8 cellular contexts compared by ENCODE assay signal in the genomic region with DNA sequence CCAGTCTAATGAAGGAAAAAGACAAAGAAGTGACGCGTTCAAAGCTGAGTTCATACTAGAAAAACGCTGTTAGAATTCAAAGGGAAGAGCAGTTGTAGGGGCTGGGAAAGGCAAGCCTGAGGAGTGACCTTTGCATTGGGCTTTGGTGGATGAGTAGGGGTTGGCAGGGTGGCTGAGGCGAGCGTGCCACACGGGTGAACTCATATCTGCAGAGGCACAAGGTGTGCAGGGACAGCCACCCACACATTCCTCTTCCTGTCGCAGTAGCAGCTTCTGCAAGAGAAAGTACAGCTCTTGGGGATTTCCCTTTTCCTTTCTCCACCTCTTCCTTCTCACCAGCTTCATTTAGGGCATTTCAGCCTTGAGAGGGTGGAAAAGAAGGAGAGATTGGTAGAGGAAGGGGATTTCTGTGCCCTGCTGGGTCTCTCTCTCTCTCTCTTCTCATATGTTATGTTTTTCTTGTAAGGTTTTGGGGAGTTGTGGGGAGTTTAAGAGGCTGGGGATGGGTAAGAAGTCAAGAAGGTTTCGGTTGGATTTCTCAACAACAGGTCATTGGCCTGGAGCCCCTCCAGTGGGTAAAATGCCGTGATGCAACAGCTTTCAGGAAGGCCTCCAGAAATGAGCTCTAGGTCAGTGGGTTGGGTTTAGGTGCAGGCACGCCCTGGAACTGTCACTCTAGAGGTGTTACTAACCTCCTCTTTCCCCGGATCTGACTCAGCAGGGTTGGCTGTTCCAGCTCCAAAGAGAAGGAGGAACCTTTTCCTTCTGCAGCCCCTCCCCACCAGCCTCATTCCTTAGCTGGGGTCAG. TPM values are rescaled to one million over a fixed set of nuclear protein-coding genes. Genes with fewer than 3 reads are reported as not detected.
DNase-seq lines count a peak whose midpoint lies in the region; ATAC-seq and TF ChIP-seq lines count a peak whose summit lies in the region.

No MANE protein-coding gene starts in this region.

- H4K8ac ChIP-seq in mesendoderm (ENCODE audit: low read depth, low read length) = no peak overlapping the region

- no peaks in the 10 kb centered on the region for H3K9me3 Mint-ChIP-seq in CD8-positive, alpha-beta memory T cell
- H3K9me3 Mint-ChIP-seq in stimulated activated naive CD8-positive, alpha-beta T cell treated with anti-CD3 and anti-CD28 coated beads, Interleukin-15, amount 100 ng/mL, for 72 hours = no peaks in the 10 kb centered on the region

- peaks cover 0 to 1% of the 10 kb centered on the region in 2 donors for H3K27me3 Mint-ChIP-seq in CD8-positive, alpha-beta memory T cell
- no peaks in the 10 kb centered on the region for H3K27me3 Mint-ChIP-seq in stimulated activated naive CD8-positive, alpha-beta T cell treated with anti-CD3 and anti-CD28 coated beads, Interleukin-15, amount 100 ng/mL, for 72 hours

- no peaks in the 10 kb centered on the region for H3K9me2 ChIP-seq in Karpas-422 (replicated peaks; ENCODE audit: insufficient read depth, low read length)

- H3K4me1 Mint-ChIP-seq in CD8-positive, alpha-beta memory T cell = peaks cover 31 to 43% (median 35%) of the 10 kb centered on the region in 3 donors
- H3K4me1 Mint-ChIP-seq in stimulated activated naive CD8-positive, alpha-beta T cell treated with anti-CD3 and anti-CD28 coated beads, Interleukin-15, amount 100 ng/mL, for 72 hours = peaks cover 81% of the 10 kb centered on the region

- H3K4me2 ChIP-seq in mesendoderm (ENCODE audit: low read length) (no peak overlapping the region), Karpas-422 (ENCODE audit: low read depth, low read length, poor library complexity, severe bottlenecking) (no peak overlapping the region)

- no peaks in the 10 kb centered on the region for H3K79me2 ChIP-seq in mesendoderm (ENCODE audit: control insufficient read depth, insufficient read depth, low read length)
- H3K79me2 ChIP-seq in Karpas-422 (ENCODE audit: low read length) = no peaks in the 10 kb centered on the region

- POLR2A ChIA-PET in CD8-positive, alpha-beta memory T cell (lab: Charles Lee) = interaction anchor here (1.3 to 2.1 kb wide), 4 partner anchors 40 to 105 kb away, joined by 4 to 19 read pairs (median 8); partner anchors contain the start of genes HPCAL1 and ODC1

- no CpG with 5 or more reads among the region's 11 CpGs for WGBS in mesendoderm (ENCODE audit: extremely low coverage, insufficient coverage, low lambda C conversion rate)

- H4K20me1 ChIP-seq in Karpas-422 (ENCODE audit: insufficient read depth, low read depth, low read length) = 0 out of 2 replicates have a peak, but pooled peaks cover 4% of the 10 kb centered on the region

- no peaks in the 10 kb centered on the region for H3K36me3 ChIP-seq in CD8-positive, alpha-beta memory T cell (ENCODE audit: insufficient read depth, low read length)
- H3K36me3 ChIP-seq in KOPT-K1 (ENCODE audit: insufficient read depth, low read length) = no peaks in the 10 kb centered on the region
- H3K36me3 ChIP-seq in WERI-Rb-1 = no peaks in the 10 kb centered on the region; the same call in 1 of the 2 replicates
- H3K36me3 ChIP-seq in mesendoderm (ENCODE audit: control insufficient read depth, insufficient read depth, low read length) = no peaks in the 10 kb centered on the region
- H3K36me3 ChIP-seq in Karpas-422 (ENCODE audit: insufficient read depth, low read length) = no peaks in the 10 kb centered on the region

- H3K9ac ChIP-seq in mesendoderm (ENCODE audit: low read length) (no peak overlapping the region), Karpas-422 (ENCODE audit: low read length) (no peak overlapping the region)

- H3K36me3 Mint-ChIP-seq in CD8-positive, alpha-beta memory T cell = peaks cover 0 to 35% (median 6%) of the 10 kb centered on the region in 3 donors

- no peak overlapping the region for H3K18ac ChIP-seq in mesendoderm (ENCODE audit: low read length)

- H3K23ac ChIP-seq in mesendoderm (ENCODE audit: low read length) = no peak overlapping the region

- no peak overlapping the region for H2BK15ac ChIP-seq in mesendoderm (replicated peaks; ENCODE audit: low read depth)

- no peaks in the 10 kb centered on the region for H3K9me3 ChIP-seq in CD8-positive, alpha-beta memory T cell (ENCODE audit: low read length)
- H3K9me3 ChIP-seq in KOPT-K1 (ENCODE audit: insufficient read depth, low read length, poor library complexity, severe bottlenecking) = no peaks in the 10 kb centered on the region
- H3K9me3 ChIP-seq in WERI-Rb-1 (ENCODE audit: severe bottlenecking) = peaks cover 5% of the 10 kb centered on the region
- H3K9me3 ChIP-seq in Karpas-422 (ENCODE audit: low read length) = no peaks in the 10 kb centered on the region; the same call in 1 of the 2 replicates

- peak overlapping the region; percentile 57 to 92 (median 88) for H3K4me3 Mint-ChIP-seq in CD8-positive, alpha-beta memory T cell
- H3K4me3 Mint-ChIP-seq in stimulated activated naive CD8-positive, alpha-beta T cell treated with anti-CD3 and anti-CD28 coated beads, Interleukin-15, amount 100 ng/mL, for 72 hours = peak overlapping the region; percentile 79 to 89

- DNase-seq in CD8-positive, alpha-beta memory T cell = peak; percentile 37 to 67 (median 41)
- DNase-seq in WERI-Rb-1 = no peak
- DNase-seq in choroid plexus epithelial cell (ENCODE audit: low read depth) = peak; percentile 74
- DNase-seq in mesendoderm = peak; percentile 93
- peak; percentile 67 to 78 for DNase-seq in stimulated activated naive CD8-positive, alpha-beta T cell treated with anti-CD3 and anti-CD28 coated beads, Interleukin-15, amount 100 ng/mL, for 72 hours
- no peak for DNase-seq in Karpas-422

- H3K4ac ChIP-seq in mesendoderm (ENCODE audit: low read depth, low read length) = no peak overlapping the region

- no peak overlapping the region for H2BK5ac ChIP-seq in mesendoderm (ENCODE audit: low read length)

- H3K27ac ChIP-seq in CD8-positive, alpha-beta memory T cell (ENCODE audit: low read depth, low read length) = peak overlapping the region; percentile 52
- H3K27ac ChIP-seq in KOPT-K1 (ENCODE audit: low read depth, low read length, poor library complexity, severe bottlenecking) (peak overlapping the region; percentile 28), WERI-Rb-1 (peak overlapping the region; percentile 7; the same call in 1 of the 2 replicates), mesendoderm (ENCODE audit: low read depth, low read length) (no peak overlapping the region), Karpas-422 (ENCODE audit: low read length) (no peak overlapping the region)

- H4K5ac ChIP-seq in mesendoderm (ENCODE audit: low read length) = no peak overlapping the region

- H2BK120ac ChIP-seq in mesendoderm (ENCODE audit: low read depth, low read length) = no peak overlapping the region

- H3K4me1 ChIP-seq in CD8-positive, alpha-beta memory T cell (ENCODE audit: insufficient read depth, low read length) = peaks cover 34% of the 10 kb centered on the region
- H3K4me1 ChIP-seq in mesendoderm (ENCODE audit: control insufficient read depth, low read depth, low read length) (peaks cover 2% of the 10 kb centered on the region), Karpas-422 (ENCODE audit: low read length) (peaks cover 30% of the 10 kb centered on the region)

- peak overlapping the region; percentile 6 for H3K56ac ChIP-seq in mesendoderm (ENCODE audit: low read length)

- H3K4me3 ChIP-seq in CD8-positive, alpha-beta memory T cell (ENCODE audit: low read length) = peak overlapping the region; percentile 30
- no peak overlapping the region for H3K4me3 ChIP-seq in WERI-Rb-1 (ENCODE audit: low read depth, low read length)
- no peak overlapping the region for H3K4me3 ChIP-seq in choroid plexus epithelial cell (ENCODE audit: low read depth, low read length)
- no peak overlapping the region for H3K4me3 ChIP-seq in mesendoderm (ENCODE audit: low read length)
- H3K4me3 ChIP-seq in Karpas-422 (ENCODE audit: low read length) = no peak overlapping the region

- H3K27ac Mint-ChIP-seq in CD8-positive, alpha-beta memory T cell = peak overlapping the region; percentile 79 to 99 (median 96)
- peak overlapping the region; percentile 97 to 99 for H3K27ac Mint-ChIP-seq in stimulated activated naive CD8-positive, alpha-beta T cell treated with anti-CD3 and anti-CD28 coated beads, Interleukin-15, amount 100 ng/mL, for 72 hours

- H2AK5ac ChIP-seq in mesendoderm (ENCODE audit: low read length) = no peak overlapping the region

- H2AFZ ChIP-seq in Karpas-422 (ENCODE audit: low read length) = no peak overlapping the region

- CTCF ChIA-PET in CD8-positive, alpha-beta memory T cell (lab: Charles Lee) = interaction anchor here (0.7 to 7.3 kb wide), 49 partner anchors 8 to 342 kb away, joined by 3 to 99 read pairs (median 6); partner anchors contain the start of genes HPCAL1, ODC1 and RRM2

- no peaks in the 10 kb centered on the region for H3K27me3 ChIP-seq in CD8-positive, alpha-beta memory T cell (ENCODE audit: insufficient read depth, low read length, poor library complexity, severe bottlenecking)
- H3K27me3 ChIP-seq in WERI-Rb-1 (ENCODE audit: insufficient read depth, low read depth, severe bottlenecking) (no peaks in the 10 kb centered on the region), mesendoderm (ENCODE audit: insufficient read depth, low read length, poor library complexity) (no peaks in the 10 kb centered on the region), Karpas-422 (ENCODE audit: low read length) (no peaks in the 10 kb centered on the region)

- no peaks in the 10 kb centered on the region for H3K79me1 ChIP-seq in mesendoderm (ENCODE audit: low read length)

- no peak for TF ChIP-seq CTCF in WERI-Rb-1 (IDR thresholded peaks at IDR 0.05; ENCODE audit: low read depth, low read length)
- TF ChIP-seq CTCF in choroid plexus epithelial cell (conservative IDR thresholded peaks at IDR 0.05; ENCODE audit: low read depth, low read length) = no peak

- ATAC-seq in GM21526 (IDR thresholded peaks at IDR 0.05; ENCODE audit: low FRiP score, unreplicated experiment) = peak; percentile 39
- ATAC-seq in stimulated activated naive CD8-positive, alpha-beta T cell treated with anti-CD3 and anti-CD28 coated beads, Interleukin-15, amount 100 ng/mL, for 72 hours = peak; percentile 87

RNA-seq across cellular contexts. Expression of gene ODC1, which starts 40.1 kb away (rescaled TPM):
- 100 to 1,000 TPM; 565 to 566 TPM for total RNA-seq in CD8-positive, alpha-beta memory T cell
- 57.1 TPM for polyA plus RNA-seq in CD8-positive, alpha-beta memory T cell
- 131 TPM for polyA plus RNA-seq in mesendoderm (2013, experiment 1 of 2)
- 130 TPM for polyA plus RNA-seq in mesendoderm (2013, experiment 2 of 2)
- 247 and 289 TPM in 2 replicates for total RNA-seq in Karpas-422 (2014; rRNA removed; shearing (Covaris generic); ENCODE audit: low replicate concordance)

Comparison
In these comparisons a context has a peak if more than half of its experiments do, and no peak if none do; other contexts are left out.
1. DNase-seq: peak in CD8-positive, alpha-beta memory T cell (5 of 5), choroid plexus epithelial cell (single experiment), mesendoderm (single experiment) and stimulated activated naive CD8-positive, alpha-beta T cell treated with anti-CD3 and anti-CD28 coated beads, Interleukin-15, amount 100 ng/mL, for 72 hours (2 of 2); none in WERI-Rb-1 (single experiment) and Karpas-422 (single experiment).
2. H3K27ac ChIP-seq: peak in CD8-positive, alpha-beta memory T cell (single experiment), KOPT-K1 (single experiment) and WERI-Rb-1 (single experiment); none in mesendoderm (single experiment) and Karpas-422 (single experiment).